14 cellular contexts compared by ENCODE assay signal in genomic region chr14:61615743-61616523, GRCh38.
A peak's percentile ranks its signal among the peaks of the same experiment; 100 is the strongest.
DNase-seq lines count a peak whose midpoint lies in the region; TF ChIP-seq lines count a peak whose summit lies in the region.
"Had no signal": no experiment of that assay in that cellular context is flagged by ENCODE, and none has a peak within 500 bp of the region (broad histone marks: within the 10 kb centered on the region; RNA-seq: fewer than 3 reads in every experiment).

No MANE protein-coding gene starts in this region.

- H3K4me1 Mint-ChIP-seq in osteocyte (ENCODE audit: unreplicated experiment) = peaks cover 51% of the 10 kb centered on the region

- H3K9me3 ChIP-seq in fibroblast of lung (ENCODE audit: control insufficient read depth, insufficient read depth, low read depth, low read length) = no peaks in the 10 kb centered on the region
- H3K9me3 ChIP-seq: sigmoid colon had no signal

- no peak overlapping the region for H3K4me3 Mint-ChIP-seq in osteocyte (ENCODE audit: unreplicated experiment)
- H3K4me3 Mint-ChIP-seq: activated CD8-positive, alpha-beta T cell treated with anti-CD3 and anti-CD28 coated beads for 36 hours; CD14-positive monocyte had no signal

- H3K27ac ChIP-seq in RWPE1 = peak overlapping the region; percentile 45; the same call in 1 of the 2 replicates
- H3K27ac ChIP-seq in fibroblast of lung (ENCODE audit: insufficient read depth, low read length) = no peak overlapping the region

- POLR2A ChIA-PET in RWPE1 (lab: Yijun Ruan, JAX; ENCODE audit: low non-redundant PET) = no interaction called here

- H3K27me3 ChIP-seq in fibroblast of lung (ENCODE audit: control insufficient read depth, insufficient read depth, low read length) = no peaks in the 10 kb centered on the region
- H3K27me3 ChIP-seq: sigmoid colon had no signal

- no peaks in the 10 kb centered on the region for H3K79me2 ChIP-seq in fibroblast of lung (ENCODE audit: control insufficient read depth, insufficient read depth, low read length)

- DNase-seq in GM03348 (ENCODE audit: low spot score) (peak; percentile 18), RWPE1 (ENCODE audit: low spot score) (no peak), fibroblast of lung (ENCODE audit: low read depth in 2 of 2) (peak in 1 of 2 donors; percentile 73), osteocyte (ENCODE audit: extremely low spot score, unreplicated experiment) (no peak), globus pallidus (ENCODE audit: low spot score) (no peak), nucleus accumbens (lab: John Stamatoyannopoulos, UW) (no peak), T-helper 1 cell (no peak), DMS79 (lab: John Stamatoyannopoulos, UW) (no peak)
- DNase-seq: activated CD8-positive, alpha-beta T cell treated with anti-CD3 and anti-CD28 coated beads for 36 hours; cerebellar nuclear complex; NCI-H1417; sigmoid colon; T-helper 9 cell had no signal

- TF ChIP-seq CTCF in RWPE1 (conservative IDR thresholded peaks at IDR 0.05; ENCODE audit: low read depth) (no peak), fibroblast of lung (conservative IDR thresholded peaks at IDR 0.05 in 1 of 2, IDR thresholded peaks at IDR 0.05 in 1 of 2; ENCODE audit: low read depth in 1 of 2, low read length in 2 of 2) (no peak), osteocyte (IDR thresholded peaks at IDR 0.05) (no peak)

- H3K9me3 Mint-ChIP-seq in osteocyte (ENCODE audit: unreplicated experiment) = no peaks in the 10 kb centered on the region

- H3K27me3 Mint-ChIP-seq in osteocyte (ENCODE audit: unreplicated experiment) = no peaks in the 10 kb centered on the region
- H3K27me3 Mint-ChIP-seq: activated CD8-positive, alpha-beta T cell treated with anti-CD3 and anti-CD28 coated beads for 36 hours had no signal

- CTCF ChIA-PET in RWPE1 (lab: Yijun Ruan, JAX) = interaction anchor here (0.5 to 0.8 kb wide), 3 partner anchors 104 to 147 kb away, joined by 3 to 6 read pairs (median 5); no protein-coding TSS in a partner anchor

- peaks cover 5% of the 10 kb centered on the region for H3K4me1 ChIP-seq in fibroblast of lung (ENCODE audit: control insufficient read depth, extremely low read depth, insufficient read depth, low read length)

- no peak overlapping the region for H3K9ac ChIP-seq in fibroblast of lung (ENCODE audit: insufficient read depth, low read length)

- H2AFZ ChIP-seq in fibroblast of lung (ENCODE audit: low read length) = no peak overlapping the region

- no peaks in the 10 kb centered on the region for H4K20me1 ChIP-seq in fibroblast of lung (ENCODE audit: control insufficient read depth, extremely low read depth, insufficient read depth, low read length)

- H3K36me3 Mint-ChIP-seq in osteocyte (ENCODE audit: unreplicated experiment) = peaks cover 2% of the 10 kb centered on the region
- H3K36me3 Mint-ChIP-seq: CD14-positive monocyte had no signal

- H3K4me3 ChIP-seq in fibroblast of lung (replicated peaks in 1 of 4; ENCODE audit: control extremely low read depth in 1 of 4, insufficient read depth in 1 of 4, low read depth in 3 of 4, low read length in 4 of 4) = no peak overlapping the region
- H3K4me3 ChIP-seq: sigmoid colon had no signal

- H3K36me3 ChIP-seq in fibroblast of lung (ENCODE audit: control insufficient read depth, insufficient read depth, low read length) = no peaks in the 10 kb centered on the region
- H3K36me3 ChIP-seq: sigmoid colon had no signal

- H3K27ac Mint-ChIP-seq in osteocyte (ENCODE audit: unreplicated experiment) = peak overlapping the region; percentile 62
- H3K27ac Mint-ChIP-seq: activated CD8-positive, alpha-beta T cell treated with anti-CD3 and anti-CD28 coated beads for 36 hours had no signal

- H3K4me2 ChIP-seq in fibroblast of lung (ENCODE audit: extremely low read depth, insufficient read depth, low read length) = peak overlapping the region; percentile 13
